9 cellular contexts compared by ENCODE assay signal in genomic region chr16:27243725-27244362, GRCh38. TPM values are rescaled to one million over a fixed set of nuclear protein-coding genes. Genes with fewer than 3 reads are reported as not detected.
A peak's percentile ranks its signal among the peaks of the same experiment; 100 is the strongest.
DNase-seq lines count a peak whose midpoint lies in the region; ATAC-seq and TF ChIP-seq lines count a peak whose summit lies in the region.
"Had no signal": no experiment of that assay in that cellular context is flagged by ENCODE, and none has a peak within 500 bp of the region (broad histone marks: within the 10 kb centered on the region; RNA-seq: fewer than 3 reads in every experiment).

No MANE protein-coding gene starts in this region.

- H3K27ac ChIP-seq in A673 (ENCODE audit: low read depth, low read length, poor library complexity, severe bottlenecking) (peak overlapping the region; percentile 70), Peyer's patch (peak overlapping the region; percentile 51 to 78 (median 71))

- TF ChIP-seq POLR2A in Peyer's patch (IDR thresholded peaks at IDR 0.05), result no peak

- H3K9me3 Mint-ChIP-seq in effector memory CD8-positive, alpha-beta T cell, result no peaks in the 10 kb centered on the region
- no peaks in the 10 kb centered on the region for H3K9me3 Mint-ChIP-seq in osteocyte (ENCODE audit: unreplicated experiment)

- CTCF ChIA-PET in A673 (lab: Charles Lee), result interaction anchor here (1.1 to 1.6 kb wide), 2 partner anchors 11 to 124 kb away, joined by 3 read pairs; no protein-coding TSS in a partner anchor

- H3K4me3 ChIP-seq in A673 (ENCODE audit: low read depth, low read length, poor library complexity, severe bottlenecking), result no peak overlapping the region
- no peak overlapping the region for H3K4me3 ChIP-seq in Peyer's patch

- no peak for TF ChIP-seq CTCF in A673 (conservative IDR thresholded peaks at IDR 0.05; ENCODE audit: low read depth, low read length)
- TF ChIP-seq CTCF in Peyer's patch (IDR thresholded peaks at IDR 0.05), result no peak
- TF ChIP-seq CTCF in osteocyte (IDR thresholded peaks at IDR 0.05), result no peak

- BruUV-seq in A673 (replicated peaks; lab: Mats Ljungman, UMichigan), result no TSS peak

- H3K36me3 Mint-ChIP-seq in effector memory CD8-positive, alpha-beta T cell (ENCODE audit: insufficient read depth), result peaks cover 3% of the 10 kb centered on the region
- H3K36me3 Mint-ChIP-seq in osteocyte (ENCODE audit: unreplicated experiment), result no peaks in the 10 kb centered on the region

- H3K4me1 ChIP-seq in A673 (ENCODE audit: insufficient read depth, low read length, poor library complexity, severe bottlenecking), result peaks cover 37% of the 10 kb centered on the region
- peaks cover 0 to 48% (median 5%) of the 10 kb centered on the region in 4 donors for H3K4me1 ChIP-seq in Peyer's patch

- H3K27me3 Mint-ChIP-seq in effector memory CD8-positive, alpha-beta T cell, result no peaks in the 10 kb centered on the region
- no peaks in the 10 kb centered on the region for H3K27me3 Mint-ChIP-seq in osteocyte (ENCODE audit: unreplicated experiment)

- H3K4me3 Mint-ChIP-seq in effector memory CD8-positive, alpha-beta T cell, result peak overlapping the region in 1 of 2 donors; percentile 75
- peak overlapping the region; percentile 72 for H3K4me3 Mint-ChIP-seq in osteocyte (ENCODE audit: unreplicated experiment)

- POLR2A ChIA-PET in A673 (lab: Charles Lee; ENCODE audit: low non-redundant PET), result no interaction called here

- ATAC-seq in effector memory CD8-positive, alpha-beta T cell (replicated peaks), result no peak
- no peak for ATAC-seq in HG03378 (IDR thresholded peaks at IDR 0.05; ENCODE audit: unreplicated experiment)
- ATAC-seq in GM19395 (IDR thresholded peaks at IDR 0.05; ENCODE audit: unreplicated experiment), result no peak

- H3K27me3 ChIP-seq in A673 (replicated peaks; ENCODE audit: insufficient read depth, low read depth, low read length, poor library complexity) (no peaks in the 10 kb centered on the region), Peyer's patch (no peaks in the 10 kb centered on the region)

- intact Hi-C loops in A673 (cut with micrococcal nuclease; ENCODE audit: unreplicated experiment), result no loop called here

- H3K36me3 ChIP-seq in A673 (ENCODE audit: insufficient read depth, low read length, poor library complexity, severe bottlenecking), result no peaks in the 10 kb centered on the region
- H3K36me3 ChIP-seq in Peyer's patch, result no peaks in the 10 kb centered on the region

- H3K9me3 ChIP-seq in A673 (ENCODE audit: low read depth, low read length, poor library complexity, severe bottlenecking), result no peaks in the 10 kb centered on the region
- no peaks in the 10 kb centered on the region for H3K9me3 ChIP-seq in Peyer's patch

- peaks cover 37 to 44% of the 10 kb centered on the region in 2 donors for H3K4me1 Mint-ChIP-seq in effector memory CD8-positive, alpha-beta T cell (ENCODE audit: low read depth in 2 of 2)
- H3K4me1 Mint-ChIP-seq in osteocyte (ENCODE audit: unreplicated experiment), result peaks cover 49% of the 10 kb centered on the region

- DNase-seq in A673 (ENCODE audit: low spot score), result no peak
- peak in 1 of 3 donors; percentile 40 for DNase-seq in Peyer's patch
- DNase-seq in effector memory CD8-positive, alpha-beta T cell, result no peak
- DNase-seq in osteocyte (ENCODE audit: extremely low spot score, unreplicated experiment), result no peak
- no peak for DNase-seq in HuH-7.5 (ENCODE audit: low spot score)
- DNase-seq in GF-D8 (lab: John Stamatoyannopoulos, UW), result no peak
- DNase-seq: DMS 273 treated with DMSO at 0.1 percent for 48 hours had no signal

- H3K27ac Mint-ChIP-seq in effector memory CD8-positive, alpha-beta T cell, result peak overlapping the region; percentile 67 to 87
- H3K27ac Mint-ChIP-seq in osteocyte (ENCODE audit: unreplicated experiment), result peak overlapping the region; percentile 95

RNA-seq across cellular contexts. Expression of gene NSMCE1, which starts 24.7 kb away (rescaled TPM):
- total RNA-seq in A673 (2021), result 45.7 and 53.0 TPM in 2 replicates
- total RNA-seq in Peyer's patch, result 10 to 100 TPM; 20.9 to 41.3 (median 30.6) TPM
- 26.4 and 28.3 TPM in 2 replicates for total RNA-seq in osteocyte

RNA-seq across cellular contexts. Expression of gene KDM8, which starts 40.5 kb away (rescaled TPM):
- total RNA-seq in A673 (2021) (8.8 and 11.1 TPM in 2 replicates), Peyer's patch (100 to 1,000 TPM in 1 of 4 donors, 10 to 100 TPM in 3; 22.3 to 130 (median 40.9) TPM), osteocyte (8.3 and 10.3 TPM in 2 replicates)
